In the genomic region with DNA sequence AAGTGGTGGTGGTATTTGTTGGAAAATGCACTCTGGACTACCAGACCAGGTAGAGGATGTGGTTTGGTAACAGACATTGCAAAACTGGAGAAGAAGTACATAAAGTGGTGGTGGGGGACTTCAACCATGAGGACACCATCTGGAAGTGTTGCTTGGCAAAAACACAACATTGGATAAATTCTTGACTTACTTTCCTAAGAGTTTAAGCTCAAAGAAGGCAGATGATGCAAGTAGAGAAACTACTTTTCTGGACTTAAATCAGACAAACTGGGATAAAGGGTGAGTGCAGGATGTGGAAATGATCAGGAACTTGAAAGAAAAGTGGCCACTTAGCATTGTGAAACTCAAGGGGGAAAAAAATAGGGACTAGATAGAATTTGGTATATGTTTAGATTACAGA, we compare ENCODE assay signal across 25 cellular contexts.
A peak's percentile ranks its signal among the peaks of the same experiment; 100 is the strongest.
DNase-seq lines count a peak whose midpoint lies in the region; TF ChIP-seq lines count a peak whose summit lies in the region.
"Had no signal": no experiment of that assay in that cellular context is flagged by ENCODE, and none has a peak within 500 bp of the region (broad histone marks: within the 10 kb centered on the region; RNA-seq: fewer than 3 reads in every experiment).

No MANE protein-coding gene starts in this region.

- CTCF ChIA-PET in GM10248 (lab: Yijun Ruan, JAX): interaction anchor here (1.2 kb wide), 1 partner anchor 26 kb away, joined by 3 read pairs; no protein-coding TSS in a partner anchor

- DNase-seq in GM04503 (ENCODE audit: low read depth) (peak; percentile 34), RPMI7951 (ENCODE audit: low read depth) (peak; percentile 3), fibroblast of mammary gland (ENCODE audit: low read depth) (peak; percentile 85), Peyer's patch (no peak), GM10248 (ENCODE audit: extremely low spot score) (no peak), NCI-H2107 (lab: John Stamatoyannopoulos, UW) (no peak)
- DNase-seq: activated B cell treated with CpG ODN at 0.5 μM for 24 hours; activated naive CD4-positive, alpha-beta T cell; activated T-cell treated with anti-CD3 and anti-CD28 coated beads, Interleukin-2, amount 50 U/mL, for 72 hours; brain microvascular endothelial cell; CD8-positive, alpha-beta memory T cell; hypothalamus; immature natural killer cell; KG1; naive B cell; NCI-H2171 treated with DMSO at 0.1 percent for 48 hours; NCI-H526 treated with DMSO at 0.1 percent for 48 hours; SIG-M5; sigmoid colon; stimulated activated CD4-positive, alpha-beta T cell treated with anti-CD3 and anti-CD28 coated beads, Interleukin-15, amount 100 ng/mL, for 24 hours; stimulated activated naive CD4-positive, alpha-beta T cell; SW 1271; T1000 had no signal

- H3K9me3 ChIP-seq in subcutaneous abdominal adipose tissue (ENCODE audit: control insufficient read depth in 5 of 5, low read length in 5 of 5): no peaks in the 10 kb centered on the region
- no peaks in the 10 kb centered on the region for H3K9me3 ChIP-seq in Peyer's patch
- H3K9me3 ChIP-seq: prostate gland, sigmoid colon had no signal

- H3K27ac ChIP-seq in subcutaneous abdominal adipose tissue (ENCODE audit: low read depth, low read length) (peak overlapping the region; percentile 4), Peyer's patch (no peak overlapping the region)
- H3K27ac ChIP-seq: brain microvascular endothelial cell, prostate gland, sigmoid colon had no signal

- H3K36me3 ChIP-seq in subcutaneous abdominal adipose tissue (ENCODE audit: control insufficient read depth in 5 of 5, insufficient read depth in 5 of 5, low read length in 5 of 5) (no peaks in the 10 kb centered on the region), Peyer's patch (no peaks in the 10 kb centered on the region)
- H3K36me3 ChIP-seq: brain microvascular endothelial cell, prostate gland, sigmoid colon had no signal

- H3K27me3 ChIP-seq in subcutaneous abdominal adipose tissue (ENCODE audit: control insufficient read depth in 5 of 5, insufficient read depth in 4 of 5, low read length in 5 of 5) (no peaks in the 10 kb centered on the region), Peyer's patch (no peaks in the 10 kb centered on the region)
- H3K27me3 ChIP-seq: brain microvascular endothelial cell, sigmoid colon had no signal

- H3K4me1 ChIP-seq in subcutaneous abdominal adipose tissue (ENCODE audit: control insufficient read depth in 5 of 5, insufficient read depth in 5 of 5, low read length in 5 of 5) (peaks cover 0 to 18% (median 5%) of the 10 kb centered on the region in 5 donors), Peyer's patch (no peaks in the 10 kb centered on the region)
- H3K4me1 ChIP-seq: prostate gland had no signal

- H3K4me3 ChIP-seq in fibroblast of mammary gland (ENCODE audit: control insufficient read depth, low read depth, low read length) (no peak overlapping the region), subcutaneous abdominal adipose tissue (ENCODE audit: low read depth in 1 of 5, low read length in 5 of 5) (no peak overlapping the region), Peyer's patch (no peak overlapping the region)
- H3K4me3 ChIP-seq: prostate gland, sigmoid colon had no signal

- TF ChIP-seq POLR2A in Peyer's patch (IDR thresholded peaks at IDR 0.05): no peak

- POLR2A ChIA-PET in GM10248 (lab: Yijun Ruan, JAX): no interaction called here

- no peak overlapping the region for H3K9ac ChIP-seq in subcutaneous abdominal adipose tissue (ENCODE audit: low read length in 5 of 5)

- TF ChIP-seq CTCF in fibroblast of mammary gland (conservative IDR thresholded peaks at IDR 0.05; ENCODE audit: control insufficient read depth, insufficient read depth, low read depth, low read length) (no peak), Peyer's patch (IDR thresholded peaks at IDR 0.05) (no peak), GM10248 (IDR thresholded peaks at IDR 0.05; ENCODE audit: control extremely low read depth, extremely low read depth, low read depth, missing control alignments) (no peak)

Comparison
In these comparisons a context has a peak if more than half of its experiments do, and no peak if none do; other contexts are left out.
1. DNase-seq: peak in GM04503 (single experiment), RPMI7951 (single experiment) and fibroblast of mammary gland (single experiment); none in Peyer's patch (0 of 3), GM10248 (single experiment) and NCI-H2107 (single experiment).